Comparison of ENCODE assay signal across 1 cellular context in the genomic region with DNA sequence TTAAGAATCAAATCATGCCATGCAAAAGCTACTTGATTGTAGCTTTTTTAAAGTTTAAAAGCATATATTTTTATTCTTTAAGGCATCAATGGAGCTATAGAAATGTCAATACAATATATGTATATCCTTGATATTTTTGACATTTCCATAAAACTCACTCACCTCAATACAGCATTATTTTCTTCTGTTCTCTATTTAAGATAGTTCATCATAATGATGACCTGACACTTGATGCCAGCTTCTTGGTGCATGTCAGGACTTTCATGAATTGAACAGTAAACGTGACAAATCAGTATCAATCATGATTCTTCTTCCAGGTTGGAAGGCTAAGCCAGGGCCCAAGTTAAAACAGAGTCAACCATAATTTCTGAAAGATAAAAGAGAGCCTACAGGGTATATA.
"Had no signal": no experiment of that assay in that cellular context is flagged by ENCODE, and none has a peak within 500 bp of the region (broad histone marks: within the 10 kb centered on the region; RNA-seq: fewer than 3 reads in every experiment).

No MANE protein-coding gene starts in this region.

- H3K36me3 ChIP-seq: MG63 had no signal

- H3K4me3 ChIP-seq: MG63 had no signal

- H3K9me3 ChIP-seq: MG63 had no signal
